5 cellular contexts compared by ENCODE assay signal in the genomic region with DNA sequence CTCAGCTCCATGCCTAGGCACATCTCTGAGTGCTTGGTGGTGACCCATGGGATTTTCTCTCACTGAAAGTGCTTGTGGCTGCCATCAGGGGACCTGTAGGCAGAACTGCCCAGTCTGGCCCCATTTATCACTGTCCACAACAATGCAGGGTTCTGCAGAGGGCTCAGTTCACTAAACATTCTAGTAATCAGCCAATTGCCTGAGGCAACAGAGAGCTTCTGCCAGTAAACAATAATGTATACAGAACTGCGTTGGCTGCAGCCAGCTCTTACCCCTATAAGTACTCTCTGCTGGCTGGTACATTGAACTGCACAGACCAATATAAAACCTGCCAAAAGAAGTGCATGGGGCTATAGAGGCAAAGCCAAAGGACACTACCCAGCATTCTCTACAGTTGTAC.
DNase-seq lines count a peak whose midpoint lies in the region; TF ChIP-seq lines count a peak whose summit lies in the region.
"Not testable (repeated sequence)": the region's sequence is repeated elsewhere in the genome, so short reads cannot be mapped to it uniquely, and the experiment has no call there.

No MANE protein-coding gene starts in this region.

- H3K27ac ChIP-seq in 22Rv1, result peak overlapping the region; percentile 56

- DNase-seq in ELF-1 (ENCODE audit: low read depth, low spot score) (peak; percentile 57), NCI-H69 (lab: John Stamatoyannopoulos, UW) (peak; percentile 73), foreskin melanocyte (peak; percentile 40), islet precursor cell (peak; percentile 82)

- not testable (repeated sequence) for TF ChIP-seq CTCF in 22Rv1 (IDR thresholded peaks at IDR 0.05)

Comparison
In these comparisons a context has a peak if more than half of its experiments do, and no peak if none do; other contexts are left out.
1. Peak in every context shown above with its lines: DNase-seq and H3K27ac ChIP-seq.